20 cellular contexts compared by ENCODE assay signal in the genomic region with DNA sequence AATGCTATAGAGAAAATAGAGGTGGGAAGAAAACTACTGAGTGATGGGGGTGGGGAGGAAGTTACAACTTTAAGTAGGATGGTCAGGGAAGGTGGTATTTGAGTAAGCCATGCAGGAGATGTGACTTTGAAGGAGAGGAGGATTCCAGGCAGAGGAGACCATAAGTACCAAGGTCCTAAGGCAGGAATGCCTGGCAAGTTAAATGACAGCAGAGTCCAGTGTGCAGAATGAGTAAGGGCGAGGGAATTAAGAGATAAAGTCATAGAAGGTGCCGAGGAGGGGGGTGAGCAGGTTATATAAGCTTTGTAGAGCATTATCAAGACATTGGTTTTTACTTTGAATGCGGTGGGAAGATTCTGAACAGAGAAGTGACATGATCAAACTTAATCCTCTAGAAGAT.
"Had no signal": no experiment of that assay in that cellular context is flagged by ENCODE, and none has a peak within 500 bp of the region (broad histone marks: within the 10 kb centered on the region; RNA-seq: fewer than 3 reads in every experiment).

No MANE protein-coding gene starts in this region.

- H3K36me3 Mint-ChIP-seq: activated CD4-positive, alpha-beta memory T cell treated with anti-CD3 and anti-CD28 coated beads for 36 hours; natural killer cell had no signal

- H3K4me3 ChIP-seq: heart right ventricle, lower lobe of right lung, prostate gland, right atrium auricular region, suprapubic skin, tibial nerve had no signal

- H3K36me3 ChIP-seq: heart right ventricle, lower lobe of right lung, prostate gland, right atrium auricular region, suprapubic skin, tibial nerve had no signal

- ATAC-seq: activated naive CD8-positive, alpha-beta T cell treated with anti-CD3 and anti-CD28 coated beads, Interleukin-2, amount 50 U/mL, for 24 hours; natural killer cell; stimulated activated naive CD8-positive, alpha-beta T cell treated with anti-CD3 and anti-CD28 coated beads, Interleukin-15, amount 100 ng/mL, for 72 hours had no signal

- H3K9me3 Mint-ChIP-seq: activated CD4-positive, alpha-beta memory T cell treated with anti-CD3 and anti-CD28 coated beads for 36 hours; activated naive CD8-positive, alpha-beta T cell treated with anti-CD3 and anti-CD28 coated beads, Interleukin-2, amount 50 U/mL, for 24 hours; natural killer cell; stimulated activated naive CD8-positive, alpha-beta T cell treated with anti-CD3 and anti-CD28 coated beads, Interleukin-15, amount 100 ng/mL, for 72 hours; T-helper 1 cell treated with Interleukin-12 subunit alpha and Interleukin-12 subunit beta and Interleukin-4 antibody, amounts not matched to agents 30 μg/mL and 1 μg/mL, for 36 hours had no signal

- H3K27me3 Mint-ChIP-seq: activated CD4-positive, alpha-beta memory T cell treated with anti-CD3 and anti-CD28 coated beads for 36 hours; activated naive CD8-positive, alpha-beta T cell treated with anti-CD3 and anti-CD28 coated beads, Interleukin-2, amount 50 U/mL, for 24 hours had no signal

- H3K27ac ChIP-seq: epithelial cell of prostate, lower lobe of right lung, suprapubic skin had no signal

- H3K9me3 ChIP-seq: lower lobe of right lung, prostate gland, right atrium auricular region, suprapubic skin, tibial nerve had no signal

- DNase-seq: activated CD4-positive, alpha-beta memory T cell treated with anti-CD3 and anti-CD28 coated beads for 36 hours; activated CD4-positive, alpha-beta T cell treated with anti-CD3 and anti-CD28 coated beads for 48 hours; activated CD4-positive, CD25-positive, alpha-beta regulatory T cell; activated naive CD4-positive, alpha-beta T cell treated with anti-CD3 and anti-CD28 coated beads, Interleukin-2, amount 50 U/mL, for 16 hours; activated naive CD8-positive, alpha-beta T cell treated with anti-CD3 and anti-CD28 coated beads, Interleukin-2, amount 50 U/mL, for 24 hours; activated T-cell treated with anti-CD3 and anti-CD28 coated beads, Interleukin-2, amount 50 U/mL, for 48 hours; heart right ventricle; left colon; lower lobe of right lung; natural killer cell; stimulated activated CD4-positive, alpha-beta T cell treated with anti-CD3 and anti-CD28 coated beads, Interleukin-12 subunit alpha, Interleukin-12 subunit beta, amount 100 ng/mL, for 4 hours; stimulated activated CD4-positive, alpha-beta T cell treated with anti-CD3 and anti-CD28 coated beads, Interleukin-4, amount 100 ng/mL, for 4 hours; stimulated activated naive CD8-positive, alpha-beta T cell treated with anti-CD3 and anti-CD28 coated beads, Interleukin-15, amount 100 ng/mL, for 72 hours; T1000 had no signal

- H3K4me1 ChIP-seq: lower lobe of right lung, prostate gland had no signal

- H3K4me3 Mint-ChIP-seq: activated CD4-positive, alpha-beta memory T cell treated with anti-CD3 and anti-CD28 coated beads for 36 hours; activated naive CD8-positive, alpha-beta T cell treated with anti-CD3 and anti-CD28 coated beads, Interleukin-2, amount 50 U/mL, for 24 hours; natural killer cell; stimulated activated naive CD8-positive, alpha-beta T cell treated with anti-CD3 and anti-CD28 coated beads, Interleukin-15, amount 100 ng/mL, for 72 hours; T-helper 1 cell treated with Interleukin-12 subunit alpha and Interleukin-12 subunit beta and Interleukin-4 antibody, amounts not matched to agents 30 μg/mL and 1 μg/mL, for 36 hours had no signal

- H3K27ac Mint-ChIP-seq: activated CD4-positive, alpha-beta memory T cell treated with anti-CD3 and anti-CD28 coated beads for 36 hours; activated naive CD8-positive, alpha-beta T cell treated with anti-CD3 and anti-CD28 coated beads, Interleukin-2, amount 50 U/mL, for 24 hours; natural killer cell; T-helper 1 cell treated with Interleukin-12 subunit alpha and Interleukin-12 subunit beta and Interleukin-4 antibody, amounts not matched to agents 30 μg/mL and 1 μg/mL, for 36 hours had no signal

- H3K27me3 ChIP-seq: heart right ventricle, right atrium auricular region, suprapubic skin, tibial nerve had no signal
